22 cellular contexts compared by ENCODE assay signal in genomic region chr4:61195064-61195463, GRCh38. TPM values are rescaled to one million over a fixed set of nuclear protein-coding genes. Genes with fewer than 3 reads are reported as not detected.
"Had no signal": no experiment of that assay in that cellular context is flagged by ENCODE, and none has a peak within 500 bp of the region (broad histone marks: within the 10 kb centered on the region; RNA-seq: fewer than 3 reads in every experiment).

No MANE protein-coding gene starts in this region.

- ATAC-seq: gastroesophageal sphincter; left colon; left ventricle myocardium superior; naive thymus-derived CD4-positive, alpha-beta T cell; psoas muscle; right lobe of liver; stimulated activated memory B cell treated with anti-CD40 and anti-IgM and Interleukin-4, amounts not matched to agents 10 μg/mL and 1 μg/mL and 100 μg/mL, for 72 hours had no signal

- H3K4me1 ChIP-seq: parathyroid adenoma, psoas muscle, right lobe of liver, testis had no signal

- H3K27me3 ChIP-seq: testis had no signal

- H3K4me3 ChIP-seq: esophagus muscularis mucosa, gastroesophageal sphincter, lung, psoas muscle, right lobe of liver, spleen, testis, tibial nerve had no signal

- H3K27ac ChIP-seq: epithelial cell of prostate, esophagus muscularis mucosa, gastroesophageal sphincter, parathyroid adenoma, psoas muscle, right lobe of liver, spleen, testis, tibial nerve had no signal

- H3K36me3 ChIP-seq: esophagus muscularis mucosa, gastroesophageal sphincter, right lobe of liver, spleen, tibial nerve had no signal

- H3K9me3 ChIP-seq: esophagus muscularis mucosa, gastroesophageal sphincter, psoas muscle, right lobe of liver, testis, tibial nerve had no signal

- DNase-seq: effector memory CD4-positive, alpha-beta T cell; immature natural killer cell; left colon; left ventricle myocardium superior; mesendoderm; naive thymus-derived CD4-positive, alpha-beta T cell; nephron progenitor cell; psoas muscle; retina; right lobe of liver; spleen; stimulated activated CD4-positive, alpha-beta T cell treated with anti-CD3 and anti-CD28 coated beads, Interleukin-15, amount 100 ng/mL, for 24 hours; stimulated activated CD4-positive, alpha-beta T cell treated with anti-CD3 and anti-CD28 coated beads, Interleukin-1b, Interleukin-23, amount 100 ng/mL, for 48 hours; stimulated activated CD4-positive, alpha-beta T cell treated with anti-CD3 and anti-CD28 coated beads, Interleukin-4, amount 100 ng/mL, for 24 hours; testis had no signal

RNA-seq across cellular contexts. Expression of gene ADGRL3, which starts 5.1 kb away (rescaled TPM):
- total RNA-seq: naive thymus-derived CD4-positive, alpha-beta T cell had no signal
